In the genomic region with DNA sequence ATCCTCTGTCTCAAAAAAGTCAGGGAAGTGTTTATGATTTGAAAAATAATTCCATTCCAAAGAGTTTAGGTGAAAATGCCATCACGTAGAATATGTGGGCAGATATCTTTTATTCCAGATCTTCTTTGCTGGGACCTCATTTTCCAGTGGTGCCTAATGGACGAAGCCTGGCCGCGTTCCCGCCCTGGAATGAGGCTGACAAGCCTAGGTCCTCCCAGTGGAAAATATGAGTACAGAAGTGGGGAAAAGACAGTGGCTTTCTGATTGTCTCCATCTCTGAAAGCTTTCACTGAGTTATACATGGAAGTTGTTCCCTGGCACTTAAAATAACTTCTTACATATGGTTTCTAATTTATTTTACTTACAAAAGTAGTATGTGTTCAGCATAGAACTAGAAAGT, we compare ENCODE assay signal across 15 cellular contexts.
A peak's percentile ranks its signal among the peaks of the same experiment; 100 is the strongest.
DNase-seq lines count a peak whose midpoint lies in the region; ATAC-seq, FAIRE-seq and TF ChIP-seq lines count a peak whose summit lies in the region.
"Had no signal": no experiment of that assay in that cellular context is flagged by ENCODE, and none has a peak within 500 bp of the region (broad histone marks: within the 10 kb centered on the region; RNA-seq: fewer than 3 reads in every experiment).

No MANE protein-coding gene starts in this region.

- no peaks in the 10 kb centered on the region for H3K9me3 ChIP-seq in Caco-2
- H3K9me3 ChIP-seq in skeletal muscle tissue (ENCODE audit: control insufficient read depth in 3 of 3, low read length in 3 of 3): no peaks in the 10 kb centered on the region
- H3K9me3 ChIP-seq: right lobe of liver had no signal

- TF ChIP-seq POLR2A in H54 (IDR thresholded peaks at IDR 0.05; ENCODE audit: low read depth, low read length): no peak

- FAIRE-seq in H54 (lab: Jason Lieb, UNC): no peak

- CTCF ChIA-PET in Caco-2 (lab: Charles Lee): no interaction called here

- no peak overlapping the region for H3K4me3 ChIP-seq in Caco-2 (ENCODE audit: low read depth, low read length)
- peak overlapping the region in 1 of 2 donors; percentile 33 for H3K4me3 ChIP-seq in cardiac fibroblast (replicated peaks in 1 of 2; ENCODE audit: low read depth in 2 of 2, low read length in 2 of 2)
- peak overlapping the region in 2 of 3 donors; percentile 53 to 64 for H3K4me3 ChIP-seq in skeletal muscle tissue (ENCODE audit: low read length in 3 of 3)
- H3K4me3 ChIP-seq: right lobe of liver had no signal

- H3K27me3 Mint-ChIP-seq in Caco-2 (ENCODE audit: insufficient read depth, unreplicated experiment): no peaks in the 10 kb centered on the region

- H3K27ac Mint-ChIP-seq in Caco-2 (ENCODE audit: unreplicated experiment): peak overlapping the region; percentile 74
- H3K27ac Mint-ChIP-seq: CD4-positive, alpha-beta T cell; effector memory CD8-positive, alpha-beta T cell; WTC11 had no signal

- H3K9ac ChIP-seq in skeletal muscle tissue (ENCODE audit: low read depth in 1 of 3, low read length in 3 of 3): peak overlapping the region in 2 of 3 donors; percentile 43 to 68

- intact Hi-C loops in Caco-2 (cut with micrococcal nuclease; ENCODE audit: unreplicated experiment): loop anchor here (5.0 kb wide), 1 partner anchor 201 kb away; the partner anchor contains the start of gene ATE1

- BruUV-seq in Caco-2 (replicated peaks; lab: Mats Ljungman, UMichigan): no TSS peak

- peaks cover 8% of the 10 kb centered on the region for H3K4me1 Mint-ChIP-seq in Caco-2 (ENCODE audit: low read depth, unreplicated experiment)

- POLR2A ChIA-PET in Caco-2 (lab: Charles Lee): interaction anchor here (1.1 kb wide), 1 partner anchor 15 kb away, joined by 3 read pairs; no protein-coding TSS in a partner anchor

- H3K4me1 ChIP-seq in Caco-2 (peaks cover 24% of the 10 kb centered on the region), skeletal muscle tissue (ENCODE audit: control insufficient read depth in 3 of 3, insufficient read depth in 3 of 3, low read length in 3 of 3) (peaks cover 24 to 52% (median 48%) of the 10 kb centered on the region in 3 donors)
- H3K4me1 ChIP-seq: right lobe of liver had no signal

- no peaks in the 10 kb centered on the region for H3K9me3 Mint-ChIP-seq in Caco-2 (ENCODE audit: unreplicated experiment)
- H3K9me3 Mint-ChIP-seq: CD4-positive, alpha-beta T cell; effector memory CD8-positive, alpha-beta T cell; WTC11 had no signal

- peak overlapping the region; percentile 92 for H3K27ac ChIP-seq in skeletal muscle tissue (ENCODE audit: low read depth, low read length)
- H3K27ac ChIP-seq: HL-60, right lobe of liver had no signal

- no peak for DNase-seq in Caco-2
- DNase-seq in cardiac fibroblast (ENCODE audit: low read depth in 2 of 2): peak; percentile 53 to 63
- DNase-seq in hepatic stellate cell (ENCODE audit: low spot score): peak; percentile 77
- DNase-seq in iPS-NIHi7 (ENCODE audit: extremely low spot score): no peak
- no peak for DNase-seq in medulla oblongata (ENCODE audit: extremely low spot score)
- DNase-seq in H54 (ENCODE audit: insufficient read length, low spot score): no peak
- DNase-seq: activated effector memory CD4-positive, alpha-beta T cell treated with Interleukin-2 at 50 U/mL for 16 hours; CD4-positive, alpha-beta T cell; effector memory CD8-positive, alpha-beta T cell; NCI-H1105 treated with DMSO at 0.1 percent for 48 hours; right lobe of liver had no signal

- H3K36me3 ChIP-seq in Caco-2 (ENCODE audit: control insufficient read depth, insufficient read depth, low read length): peaks cover 2% of the 10 kb centered on the region
- peaks cover 5 to 10% (median 7%) of the 10 kb centered on the region in 3 donors for H3K36me3 ChIP-seq in skeletal muscle tissue (ENCODE audit: control insufficient read depth in 3 of 3, insufficient read depth in 3 of 3, low read length in 3 of 3)
- H3K36me3 ChIP-seq: right lobe of liver had no signal

- TF ChIP-seq CTCF in Caco-2 (IDR thresholded peaks at IDR 0.05; ENCODE audit: insufficient read depth in 1 of 2, low read depth in 1 of 2, low read length in 1 of 2, severe bottlenecking in 1 of 2, unreplicated experiment in 1 of 2) (no peak), cardiac fibroblast (IDR thresholded peaks at IDR 0.05; ENCODE audit: low read depth, low read length) (no peak)

- no peaks in the 10 kb centered on the region for H3K27me3 ChIP-seq in Caco-2 (replicated peaks; ENCODE audit: control insufficient read depth, insufficient read depth, low read length)
- no peaks in the 10 kb centered on the region for H3K27me3 ChIP-seq in skeletal muscle tissue (ENCODE audit: control insufficient read depth in 3 of 3, insufficient read depth in 3 of 3, low read length in 3 of 3)
- H3K27me3 ChIP-seq: right lobe of liver had no signal

- peaks cover 65% of the 10 kb centered on the region for H3K36me3 Mint-ChIP-seq in Caco-2 (ENCODE audit: insufficient read depth, unreplicated experiment)
- H3K36me3 Mint-ChIP-seq: WTC11 had no signal

- no peak for ATAC-seq in HG03108 (IDR thresholded peaks at IDR 0.05; ENCODE audit: unreplicated experiment)
- ATAC-seq: effector memory CD8-positive, alpha-beta T cell; right lobe of liver; WTC11 had no signal

- no peak overlapping the region for H3K4me3 Mint-ChIP-seq in Caco-2 (ENCODE audit: unreplicated experiment)
- H3K4me3 Mint-ChIP-seq: CD4-positive, alpha-beta T cell; effector memory CD8-positive, alpha-beta T cell; WTC11 had no signal

Comparison
In these comparisons a context has a peak if more than half of its experiments do, and no peak if none do; other contexts are left out.
1. DNase-seq: peak in cardiac fibroblast (2 of 2) and hepatic stellate cell (single experiment); none in Caco-2 (0 of 2), iPS-NIHi7 (single experiment), medulla oblongata (single experiment) and H54 (single experiment).